In genomic region chr7:44847920-44848634, GRCh38 we compare ENCODE assay signal across 1 cellular context.
TF ChIP-seq lines count a peak whose summit lies in the region.

TSS of gene H2AZ2 (minus strand) at chr7:44848087. CDS start at chr7:44847971, 116 bp downstream.

TF ChIP-seq in HepG2, 621 proteins besides CTCF, POLR2A, EP300 and RAD21 (continued from another document and continues in another):
- TF ChIP-seq CSRNP1 (CRISPR knock-in tag; IDR thresholded peaks at IDR 0.05) = peak; percentile 25; the same call in 1 of the 2 replicates
- TF ChIP-seq KAT8 (CRISPR knock-in tag; IDR thresholded peaks at IDR 0.05) = peak; percentile 66
- no peak; the same call in 1 of the 2 replicates for TF ChIP-seq ZNF766 (CRISPR knock-in tag; IDR thresholded peaks at IDR 0.05; ENCODE audit: borderline replicate concordance)
- no peak for TF ChIP-seq RCOR2 (CRISPR knock-in tag; IDR thresholded peaks at IDR 0.05)
- TF ChIP-seq MEF2D (CRISPR knock-in tag; IDR thresholded peaks at IDR 0.05) = peak; percentile 76
- TF ChIP-seq PCBP1 (IDR thresholded peaks at IDR 0.05; ENCODE audit: borderline replicate concordance, low read depth, low read length) = 0 out of 2 replicates have a peak, but pooled peaks have one; percentile 68
- TF ChIP-seq HES4 (CRISPR knock-in tag; IDR thresholded peaks at IDR 0.05; ENCODE audit: borderline replicate concordance) = peak; percentile 16; the same call in 1 of the 2 replicates
- TF ChIP-seq ATF1 (CRISPR knock-in tag; IDR thresholded peaks at IDR 0.05) = peak; percentile 92
- no peak for TF ChIP-seq ZNF276 (CRISPR knock-in tag; IDR thresholded peaks at IDR 0.05; ENCODE audit: low read depth)
- peak; percentile 79; the same call in 1 of the 2 replicates for TF ChIP-seq BRF2 (CRISPR knock-in tag; IDR thresholded peaks at IDR 0.05)
- TF ChIP-seq ZBTB4 (CRISPR knock-in tag; IDR thresholded peaks at IDR 0.05; ENCODE audit: borderline replicate concordance) = 0 out of 2 replicates have a peak, but pooled peaks have one; percentile 52
- TF ChIP-seq SP1 (IDR thresholded peaks at IDR 0.05) = no peak
- TF ChIP-seq SP1 (CRISPR knock-in tag; IDR thresholded peaks at IDR 0.05) = peak; percentile 96
- TF ChIP-seq ZBTB25 (CRISPR knock-in tag; IDR thresholded peaks at IDR 0.05) = 0 out of 2 replicates have a peak, but pooled peaks have one; percentile 35
- TF ChIP-seq SMAD9 (CRISPR knock-in tag; IDR thresholded peaks at IDR 0.05) = no peak
- TF ChIP-seq ZMAT3 (CRISPR knock-in tag; conservative IDR thresholded peaks at IDR 0.05) = no peak; the same call in 1 of the 2 replicates
- peak; percentile 5; the same call in 1 of the 2 replicates for TF ChIP-seq FOSL2 (CRISPR knock-in tag; IDR thresholded peaks at IDR 0.05)
- TF ChIP-seq HBP1 (CRISPR knock-in tag; IDR thresholded peaks at IDR 0.05; ENCODE audit: low read depth) = peak; percentile 88; the same call in 1 of the 2 replicates
- no peak for TF ChIP-seq ZNF775 (CRISPR knock-in tag; IDR thresholded peaks at IDR 0.05; ENCODE audit: borderline replicate concordance)
- TF ChIP-seq ZNF234 (CRISPR knock-in tag; conservative IDR thresholded peaks at IDR 0.05) = no peak
- peak; percentile 36 for TF ChIP-seq TAF15 (IDR thresholded peaks at IDR 0.05; ENCODE audit: low read depth, low read length, poor library complexity, severe bottlenecking)
- TF ChIP-seq ZNF788 (CRISPR knock-in tag; IDR thresholded peaks at IDR 0.05; ENCODE audit: borderline replicate concordance) = no peak
- no peak for TF ChIP-seq ZFP37 (CRISPR knock-in tag; IDR thresholded peaks at IDR 0.05; ENCODE audit: borderline replicate concordance)
- TF ChIP-seq ERF (CRISPR knock-in tag; IDR thresholded peaks at IDR 0.05) = peak; percentile 15; the same call in 1 of the 2 replicates
- peak; percentile 49 for TF ChIP-seq ZNF614 (CRISPR knock-in tag; IDR thresholded peaks at IDR 0.05; ENCODE audit: borderline replicate concordance)
- TF ChIP-seq E2F2 (CRISPR knock-in tag; IDR thresholded peaks at IDR 0.05; ENCODE audit: borderline replicate concordance) = peak; percentile 99; the same call in 1 of the 2 replicates
- TF ChIP-seq PHF21A (CRISPR knock-in tag; IDR thresholded peaks at IDR 0.05) = peak; percentile 79
- TF ChIP-seq ZNF264 (CRISPR knock-in tag; IDR thresholded peaks at IDR 0.05) = peak; percentile 55; the same call in 1 of the 2 replicates
- peak; percentile 56; the same call in 1 of the 2 replicates for TF ChIP-seq ZNF160 (CRISPR knock-in tag; IDR thresholded peaks at IDR 0.05)
- peak; percentile 37; the same call in 1 of the 2 replicates for TF ChIP-seq ZNF670 (CRISPR knock-in tag; IDR thresholded peaks at IDR 0.05; ENCODE audit: borderline replicate concordance)
- no peak for TF ChIP-seq ZNF710 (CRISPR knock-in tag; IDR thresholded peaks at IDR 0.05; ENCODE audit: borderline replicate concordance)
- peak; percentile 7 for TF ChIP-seq YY1 (IDR thresholded peaks at IDR 0.05; ENCODE audit: insufficient read depth, insufficient replicate concordance, low read depth, low read length)
- TF ChIP-seq ZSCAN21 (CRISPR knock-in tag; IDR thresholded peaks at IDR 0.05; ENCODE audit: borderline replicate concordance) = 0 out of 2 replicates have a peak, but pooled peaks have one; percentile 58
- TF ChIP-seq IRF9 (CRISPR knock-in tag; IDR thresholded peaks at IDR 0.05; ENCODE audit: borderline replicate concordance) = peak; percentile 60; the same call in 1 of the 2 replicates
- TF ChIP-seq TIGD3 (CRISPR knock-in tag; IDR thresholded peaks at IDR 0.05; ENCODE audit: borderline replicate concordance) = peak; percentile 7; the same call in 1 of the 2 replicates
- TF ChIP-seq ZNF569 (CRISPR knock-in tag; IDR thresholded peaks at IDR 0.05; ENCODE audit: borderline replicate concordance) = 0 out of 2 replicates have a peak, but pooled peaks have one; percentile 36
- peak; percentile 100 for TF ChIP-seq MTF1 (CRISPR knock-in tag; IDR thresholded peaks at IDR 0.05)
- no peak; the same call in none of the 2 replicates for TF ChIP-seq ZFP36L1 (CRISPR knock-in tag; IDR thresholded peaks at IDR 0.05)
- TF ChIP-seq HCFC1 (IDR thresholded peaks at IDR 0.05; ENCODE audit: low read depth, low read length) = no peak; the same call in 1 of the 2 replicates
- peak; percentile 62; the same call in 1 of the 2 replicates for TF ChIP-seq ZNF350 (CRISPR knock-in tag; IDR thresholded peaks at IDR 0.05; ENCODE audit: borderline replicate concordance, low read depth)
